Comparison of ENCODE assay signal across 15 cellular contexts in the genomic region with DNA sequence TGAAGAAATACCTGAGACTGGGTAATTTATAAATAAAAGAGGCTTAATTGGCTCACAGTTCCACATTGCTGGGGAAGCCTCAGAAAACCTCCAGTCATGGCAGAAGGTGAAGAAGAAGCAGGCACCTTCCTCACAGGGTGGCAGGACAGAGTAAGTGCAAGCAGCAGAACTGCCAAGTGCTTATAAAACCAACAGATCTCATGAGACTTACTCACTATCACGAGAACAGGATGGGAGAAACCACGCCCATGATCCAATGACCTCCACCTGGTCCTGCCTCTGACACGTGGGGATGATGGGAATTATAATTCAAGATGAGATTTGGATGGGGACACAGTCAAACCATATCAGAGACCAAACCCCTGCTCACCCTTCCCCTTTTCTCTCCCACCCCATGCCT.
DNase-seq lines count a peak whose midpoint lies in the region; ATAC-seq and TF ChIP-seq lines count a peak whose summit lies in the region.
"Had no signal": no experiment of that assay in that cellular context is flagged by ENCODE, and none has a peak within 500 bp of the region (broad histone marks: within the 10 kb centered on the region; RNA-seq: fewer than 3 reads in every experiment).

No MANE protein-coding gene starts in this region.

- peak; percentile 72 for DNase-seq in COLO668 (lab: John Stamatoyannopoulos, UW; ENCODE audit: unreplicated experiment)
- DNase-seq in M059J (ENCODE audit: low read depth): peak; percentile 10
- peak; percentile 88 for DNase-seq in NCI-H345 (lab: John Stamatoyannopoulos, UW)
- DNase-seq in left colon: peak; percentile 30 to 67
- no peak for DNase-seq in GM20000 (ENCODE audit: low spot score)
- no peak for DNase-seq in activated T-cell treated with anti-CD3 and anti-CD28 coated beads, Interleukin-2, amount 50 U/mL, for 4 hours
- DNase-seq in head of caudate nucleus: no peak
- DNase-seq: activated naive CD4-positive, alpha-beta T cell; foreskin melanocyte; immature natural killer cell; NK-92 treated with Interleukin-12 subunit alpha and Interleukin-12 subunit beta, amount 100 ng/mL, for 24 hours; SJCRH30 had no signal

- intact Hi-C loops in left colon (cut with DNase I, micrococcal nuclease): no loop called here
- intact Hi-C loops in head of caudate nucleus (cut with DNase I): no loop called here

- no peaks in the 10 kb centered on the region for H3K4me1 Mint-ChIP-seq in activated T-cell treated with anti-CD3 and anti-CD28 coated beads, Interleukin-2, amount 50 U/mL, for 4 hours (ENCODE audit: low read depth)
- H3K4me1 Mint-ChIP-seq: immature natural killer cell had no signal

- no peak for TF ChIP-seq CTCF in GM20000 (IDR thresholded peaks at IDR 0.05; ENCODE audit: extremely low read depth, missing control alignments)

- H3K36me3 Mint-ChIP-seq in activated T-cell treated with anti-CD3 and anti-CD28 coated beads, Interleukin-2, amount 50 U/mL, for 4 hours (ENCODE audit: insufficient read depth): no peaks in the 10 kb centered on the region
- H3K36me3 Mint-ChIP-seq: brain, immature natural killer cell, type B pancreatic cell had no signal

- no peaks in the 10 kb centered on the region for H3K27me3 Mint-ChIP-seq in activated T-cell treated with anti-CD3 and anti-CD28 coated beads, Interleukin-2, amount 50 U/mL, for 4 hours (ENCODE audit: low read depth)

- H3K4me3 Mint-ChIP-seq in activated T-cell treated with anti-CD3 and anti-CD28 coated beads, Interleukin-2, amount 50 U/mL, for 4 hours: no peak overlapping the region
- H3K4me3 Mint-ChIP-seq: brain, immature natural killer cell, type B pancreatic cell had no signal

- H3K9me3 Mint-ChIP-seq in activated T-cell treated with anti-CD3 and anti-CD28 coated beads, Interleukin-2, amount 50 U/mL, for 4 hours: no peaks in the 10 kb centered on the region
- H3K9me3 Mint-ChIP-seq: immature natural killer cell, type B pancreatic cell had no signal

- ATAC-seq in left colon: peak; percentile 55
- no peak for ATAC-seq in GM18870 (IDR thresholded peaks at IDR 0.05; ENCODE audit: unreplicated experiment)
- no peak for ATAC-seq in activated T-cell treated with anti-CD3 and anti-CD28 coated beads, Interleukin-2, amount 50 U/mL, for 4 hours

Comparison
In these comparisons a context has a peak if more than half of its experiments do, and no peak if none do; other contexts are left out.
1. DNase-seq: peak in COLO668 (single experiment), M059J (single experiment), NCI-H345 (single experiment) and left colon (2 of 2); none in GM20000 (single experiment), activated T-cell treated with anti-CD3 and anti-CD28 coated beads, Interleukin-2, amount 50 U/mL, for 4 hours (single experiment) and head of caudate nucleus (0 of 42).